1 cellular context compared by ENCODE assay signal in the genomic region with DNA sequence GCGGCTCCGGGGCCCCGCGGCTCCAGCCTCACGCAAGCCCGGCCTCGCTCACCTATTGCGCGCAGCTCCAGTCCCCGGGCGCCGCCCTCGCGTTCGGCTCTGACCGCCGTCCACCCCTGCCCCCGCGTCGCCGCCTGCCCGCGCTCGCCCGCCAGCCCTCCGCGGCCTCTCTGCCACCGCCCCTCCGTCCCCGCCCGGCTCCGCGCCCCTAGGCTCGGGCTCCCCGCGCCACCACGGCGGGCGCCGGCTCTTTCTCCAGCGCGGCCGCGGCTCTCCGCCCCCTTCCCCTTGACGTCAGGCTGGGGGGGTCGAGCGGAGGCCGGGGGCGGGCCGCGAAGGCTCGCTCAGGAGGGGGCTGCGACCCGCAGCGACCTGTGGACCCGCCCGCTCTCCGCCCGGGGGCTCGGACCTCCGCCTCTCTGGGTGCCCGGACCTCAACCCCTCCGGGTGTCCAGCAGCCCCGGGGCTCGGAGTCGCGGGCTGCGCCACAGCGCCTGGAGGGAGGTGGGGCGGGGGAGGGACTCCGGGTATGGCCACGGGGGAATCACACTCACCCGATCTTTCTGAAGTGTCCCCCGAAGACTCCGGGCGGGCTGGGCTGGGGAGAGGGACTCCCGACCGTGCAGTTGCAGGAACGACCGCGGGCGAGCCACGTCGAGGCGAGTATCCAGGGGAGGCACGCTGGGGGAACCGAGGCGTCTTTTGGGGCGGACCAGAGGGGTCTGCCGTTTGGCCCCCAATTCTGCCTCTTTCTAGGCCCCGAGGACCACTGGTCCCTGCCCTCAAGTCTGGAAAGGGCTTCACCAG.
TF ChIP-seq lines count a peak whose summit lies in the region.

Gene SEMA4C, minus strand, starts transcription at position 257 of the 807 bp plus-strand sequence. CDS start 2,194 bp downstream, outside the sequence.

TF ChIP-seq in HepG2, 621 proteins besides CTCF, POLR2A, EP300 and RAD21 (continued from another document and continues in another):
- TF ChIP-seq, protein P1, sequence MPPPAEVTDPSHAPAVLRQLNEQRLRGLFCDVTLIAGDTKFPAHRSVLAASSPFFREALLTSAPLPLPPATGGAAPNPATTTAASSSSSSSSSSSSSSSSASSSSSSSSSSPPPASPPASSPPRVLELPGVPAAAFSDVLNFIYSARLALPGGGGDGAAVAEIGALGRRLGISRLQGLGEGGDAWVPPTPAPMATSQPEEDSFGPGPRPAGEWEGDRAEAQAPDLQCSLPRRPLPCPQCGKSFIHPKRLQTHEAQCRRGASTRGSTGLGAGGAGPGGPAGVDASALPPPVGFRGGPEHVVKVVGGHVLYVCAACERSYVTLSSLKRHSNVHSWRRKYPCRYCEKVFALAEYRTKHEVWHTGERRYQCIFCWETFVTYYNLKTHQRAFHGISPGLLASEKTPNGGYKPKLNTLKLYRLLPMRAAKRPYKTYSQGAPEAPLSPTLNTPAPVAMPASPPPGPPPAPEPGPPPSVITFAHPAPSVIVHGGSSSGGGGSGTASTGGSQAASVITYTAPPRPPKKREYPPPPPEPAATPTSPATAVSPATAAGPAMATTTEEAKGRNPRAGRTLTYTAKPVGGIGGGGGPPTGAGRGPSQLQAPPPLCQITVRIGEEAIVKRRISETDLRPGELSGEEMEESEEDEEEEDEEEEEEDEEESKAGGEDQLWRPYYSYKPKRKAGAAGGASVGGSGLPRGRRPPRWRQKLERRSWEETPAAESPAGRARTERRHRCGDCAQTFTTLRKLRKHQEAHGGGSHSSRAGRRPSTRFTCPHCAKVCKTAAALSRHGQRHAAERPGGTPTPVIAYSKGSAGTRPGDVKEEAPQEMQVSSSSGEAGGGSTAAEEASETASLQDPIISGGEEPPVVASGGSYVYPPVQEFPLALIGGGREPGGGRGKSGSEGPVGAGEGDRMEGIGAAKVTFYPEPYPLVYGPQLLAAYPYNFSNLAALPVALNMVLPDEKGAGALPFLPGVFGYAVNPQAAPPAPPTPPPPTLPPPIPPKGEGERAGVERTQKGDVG (CRISPR knock-in tag; IDR thresholded peaks at IDR 0.05; ENCODE audit: borderline replicate concordance) = no peak
- TF ChIP-seq SNRNP70 (IDR thresholded peaks at IDR 0.05; ENCODE audit: low read depth, low read length) (no peak), NCOA5 (CRISPR knock-in tag; IDR thresholded peaks at IDR 0.05) (no peak), ZBTB7A (CRISPR knock-in tag; IDR thresholded peaks at IDR 0.05) (peak; percentile 81; the same call in 1 of the 2 replicates), ETV6 (CRISPR knock-in tag; conservative IDR thresholded peaks at IDR 0.05) (peak; percentile 4; the same call in 1 of the 2 replicates), IRX3 (CRISPR knock-in tag; IDR thresholded peaks at IDR 0.05; ENCODE audit: borderline replicate concordance, low read depth) (no peak), GMEB2 (CRISPR knock-in tag; IDR thresholded peaks at IDR 0.05; ENCODE audit: low read depth) (0 out of 2 replicates have a peak, but pooled peaks have one; percentile 25), ZNF710 (CRISPR knock-in tag; IDR thresholded peaks at IDR 0.05; ENCODE audit: borderline replicate concordance) (peak; percentile 18; the same call in 1 of the 2 replicates), SETDB1 (CRISPR knock-in tag; IDR thresholded peaks at IDR 0.05; ENCODE audit: borderline replicate concordance) (no peak), GABPA (IDR thresholded peaks at IDR 0.05; ENCODE audit: low read depth, low read length) (no peak), GABPA (CRISPR knock-in tag; IDR thresholded peaks at IDR 0.05; ENCODE audit: low read depth) (no peak), TEAD2 (CRISPR knock-in tag; IDR thresholded peaks at IDR 0.05) (no peak), BORCS8-MEF2B (CRISPR knock-in tag; IDR thresholded peaks at IDR 0.05) (no peak), NFE2 (CRISPR knock-in tag; IDR thresholded peaks at IDR 0.05) (no peak), AGO1 (IDR thresholded peaks at IDR 0.05; ENCODE audit: low read depth, low read length, poor library complexity, severe bottlenecking) (peak; percentile 88), ZNF367 (CRISPR knock-in tag; IDR thresholded peaks at IDR 0.05; ENCODE audit: borderline replicate concordance) (no peak), GTF3A (CRISPR knock-in tag; conservative IDR thresholded peaks at IDR 0.05) (no peak), XRCC5 (optimal IDR thresholded peaks at IDR 0.05; ENCODE audit: low read length) (no peak), TEAD3 (CRISPR knock-in tag; optimal IDR thresholded peaks at IDR 0.05; ENCODE audit: borderline replicate concordance) (no peak), SALL2 (CRISPR knock-in tag; IDR thresholded peaks at IDR 0.05) (no peak; the same call in 1 of the 2 replicates), MTF2 (CRISPR knock-in tag; IDR thresholded peaks at IDR 0.05; ENCODE audit: borderline replicate concordance) (peak; percentile 34; the same call in 1 of the 2 replicates), ZSCAN20 (CRISPR knock-in tag; IDR thresholded peaks at IDR 0.05; ENCODE audit: borderline replicate concordance) (0 out of 2 replicates have a peak, but pooled peaks have one; percentile 66), PPARG (CRISPR knock-in tag; conservative IDR thresholded peaks at IDR 0.05) (no peak), MNT (IDR thresholded peaks at IDR 0.05) (no peak), SIX4 (CRISPR knock-in tag; IDR thresholded peaks at IDR 0.05) (no peak; the same call in 1 of the 2 replicates), ZNF816 (CRISPR knock-in tag; IDR thresholded peaks at IDR 0.05; ENCODE audit: borderline replicate concordance) (no peak), ZNF776 (CRISPR knock-in tag; IDR thresholded peaks at IDR 0.05) (no peak), ZNF546 (CRISPR knock-in tag; conservative IDR thresholded peaks at IDR 0.05) (peak; percentile 50; the same call in 1 of the 2 replicates)
- TF ChIP-seq, protein P2, sequence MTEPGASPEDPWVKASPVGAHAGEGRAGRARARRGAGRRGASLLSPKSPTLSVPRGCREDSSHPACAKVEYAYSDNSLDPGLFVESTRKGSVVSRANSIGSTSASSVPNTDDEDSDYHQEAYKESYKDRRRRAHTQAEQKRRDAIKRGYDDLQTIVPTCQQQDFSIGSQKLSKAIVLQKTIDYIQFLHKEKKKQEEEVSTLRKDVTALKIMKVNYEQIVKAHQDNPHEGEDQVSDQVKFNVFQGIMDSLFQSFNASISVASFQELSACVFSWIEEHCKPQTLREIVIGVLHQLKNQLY (CRISPR knock-in tag; IDR thresholded peaks at IDR 0.05) = no peak
- TF ChIP-seq, protein P3, sequence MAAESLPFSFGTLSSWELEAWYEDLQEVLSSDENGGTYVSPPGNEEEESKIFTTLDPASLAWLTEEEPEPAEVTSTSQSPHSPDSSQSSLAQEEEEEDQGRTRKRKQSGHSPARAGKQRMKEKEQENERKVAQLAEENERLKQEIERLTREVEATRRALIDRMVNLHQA (CRISPR knock-in tag; IDR thresholded peaks at IDR 0.05) = no peak
- TF ChIP-seq, protein P4, sequence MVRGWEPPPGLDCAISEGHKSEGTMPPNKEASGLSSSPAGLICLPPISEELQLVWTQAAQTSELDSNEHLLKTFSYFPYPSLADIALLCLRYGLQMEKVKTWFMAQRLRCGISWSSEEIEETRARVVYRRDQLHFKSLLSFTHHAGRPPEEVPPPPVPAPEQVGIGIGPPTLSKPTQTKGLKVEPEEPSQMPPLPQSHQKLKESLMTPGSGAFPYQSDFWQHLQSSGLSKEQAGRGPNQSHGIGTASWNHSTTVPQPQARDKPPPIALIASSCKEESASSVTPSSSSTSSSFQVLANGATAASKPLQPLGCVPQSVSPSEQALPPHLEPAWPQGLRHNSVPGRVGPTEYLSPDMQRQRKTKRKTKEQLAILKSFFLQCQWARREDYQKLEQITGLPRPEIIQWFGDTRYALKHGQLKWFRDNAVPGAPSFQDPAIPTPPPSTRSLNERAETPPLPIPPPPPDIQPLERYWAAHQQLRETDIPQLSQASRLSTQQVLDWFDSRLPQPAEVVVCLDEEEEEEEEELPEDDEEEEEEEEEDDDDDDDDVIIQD (CRISPR knock-in tag; IDR thresholded peaks at IDR 0.05; ENCODE audit: low read depth) = no peak
- TF ChIP-seq, protein P5, sequence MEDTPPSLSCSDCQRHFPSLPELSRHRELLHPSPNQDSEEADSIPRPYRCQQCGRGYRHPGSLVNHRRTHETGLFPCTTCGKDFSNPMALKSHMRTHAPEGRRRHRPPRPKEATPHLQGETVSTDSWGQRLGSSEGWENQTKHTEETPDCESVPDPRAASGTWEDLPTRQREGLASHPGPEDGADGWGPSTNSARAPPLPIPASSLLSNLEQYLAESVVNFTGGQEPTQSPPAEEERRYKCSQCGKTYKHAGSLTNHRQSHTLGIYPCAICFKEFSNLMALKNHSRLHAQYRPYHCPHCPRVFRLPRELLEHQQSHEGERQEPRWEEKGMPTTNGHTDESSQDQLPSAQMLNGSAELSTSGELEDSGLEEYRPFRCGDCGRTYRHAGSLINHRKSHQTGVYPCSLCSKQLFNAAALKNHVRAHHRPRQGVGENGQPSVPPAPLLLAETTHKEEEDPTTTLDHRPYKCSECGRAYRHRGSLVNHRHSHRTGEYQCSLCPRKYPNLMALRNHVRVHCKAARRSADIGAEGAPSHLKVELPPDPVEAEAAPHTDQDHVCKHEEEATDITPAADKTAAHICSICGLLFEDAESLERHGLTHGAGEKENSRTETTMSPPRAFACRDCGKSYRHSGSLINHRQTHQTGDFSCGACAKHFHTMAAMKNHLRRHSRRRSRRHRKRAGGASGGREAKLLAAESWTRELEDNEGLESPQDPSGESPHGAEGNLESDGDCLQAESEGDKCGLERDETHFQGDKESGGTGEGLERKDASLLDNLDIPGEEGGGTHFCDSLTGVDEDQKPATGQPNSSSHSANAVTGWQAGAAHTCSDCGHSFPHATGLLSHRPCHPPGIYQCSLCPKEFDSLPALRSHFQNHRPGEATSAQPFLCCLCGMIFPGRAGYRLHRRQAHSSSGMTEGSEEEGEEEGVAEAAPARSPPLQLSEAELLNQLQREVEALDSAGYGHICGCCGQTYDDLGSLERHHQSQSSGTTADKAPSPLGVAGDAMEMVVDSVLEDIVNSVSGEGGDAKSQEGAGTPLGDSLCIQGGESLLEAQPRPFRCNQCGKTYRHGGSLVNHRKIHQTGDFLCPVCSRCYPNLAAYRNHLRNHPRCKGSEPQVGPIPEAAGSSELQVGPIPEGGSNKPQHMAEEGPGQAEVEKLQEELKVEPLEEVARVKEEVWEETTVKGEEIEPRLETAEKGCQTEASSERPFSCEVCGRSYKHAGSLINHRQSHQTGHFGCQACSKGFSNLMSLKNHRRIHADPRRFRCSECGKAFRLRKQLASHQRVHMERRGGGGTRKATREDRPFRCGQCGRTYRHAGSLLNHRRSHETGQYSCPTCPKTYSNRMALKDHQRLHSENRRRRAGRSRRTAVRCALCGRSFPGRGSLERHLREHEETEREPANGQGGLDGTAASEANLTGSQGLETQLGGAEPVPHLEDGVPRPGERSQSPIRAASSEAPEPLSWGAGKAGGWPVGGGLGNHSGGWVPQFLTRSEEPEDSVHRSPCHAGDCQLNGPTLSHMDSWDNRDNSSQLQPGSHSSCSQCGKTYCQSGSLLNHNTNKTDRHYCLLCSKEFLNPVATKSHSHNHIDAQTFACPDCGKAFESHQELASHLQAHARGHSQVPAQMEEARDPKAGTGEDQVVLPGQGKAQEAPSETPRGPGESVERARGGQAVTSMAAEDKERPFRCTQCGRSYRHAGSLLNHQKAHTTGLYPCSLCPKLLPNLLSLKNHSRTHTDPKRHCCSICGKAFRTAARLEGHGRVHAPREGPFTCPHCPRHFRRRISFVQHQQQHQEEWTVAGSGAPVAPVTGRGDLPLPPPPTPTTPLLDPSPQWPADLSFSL (CRISPR knock-in tag; IDR thresholded peaks at IDR 0.05) = no peak
- TF ChIP-seq, protein P6, sequence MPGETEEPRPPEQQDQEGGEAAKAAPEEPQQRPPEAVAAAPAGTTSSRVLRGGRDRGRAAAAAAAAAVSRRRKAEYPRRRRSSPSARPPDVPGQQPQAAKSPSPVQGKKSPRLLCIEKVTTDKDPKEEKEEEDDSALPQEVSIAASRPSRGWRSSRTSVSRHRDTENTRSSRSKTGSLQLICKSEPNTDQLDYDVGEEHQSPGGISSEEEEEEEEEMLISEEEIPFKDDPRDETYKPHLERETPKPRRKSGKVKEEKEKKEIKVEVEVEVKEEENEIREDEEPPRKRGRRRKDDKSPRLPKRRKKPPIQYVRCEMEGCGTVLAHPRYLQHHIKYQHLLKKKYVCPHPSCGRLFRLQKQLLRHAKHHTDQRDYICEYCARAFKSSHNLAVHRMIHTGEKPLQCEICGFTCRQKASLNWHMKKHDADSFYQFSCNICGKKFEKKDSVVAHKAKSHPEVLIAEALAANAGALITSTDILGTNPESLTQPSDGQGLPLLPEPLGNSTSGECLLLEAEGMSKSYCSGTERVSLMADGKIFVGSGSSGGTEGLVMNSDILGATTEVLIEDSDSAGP (CRISPR knock-in tag; IDR thresholded peaks at IDR 0.05; ENCODE audit: borderline replicate concordance) = peak; percentile 66; the same call in 1 of the 2 replicates
